In the genomic region with DNA sequence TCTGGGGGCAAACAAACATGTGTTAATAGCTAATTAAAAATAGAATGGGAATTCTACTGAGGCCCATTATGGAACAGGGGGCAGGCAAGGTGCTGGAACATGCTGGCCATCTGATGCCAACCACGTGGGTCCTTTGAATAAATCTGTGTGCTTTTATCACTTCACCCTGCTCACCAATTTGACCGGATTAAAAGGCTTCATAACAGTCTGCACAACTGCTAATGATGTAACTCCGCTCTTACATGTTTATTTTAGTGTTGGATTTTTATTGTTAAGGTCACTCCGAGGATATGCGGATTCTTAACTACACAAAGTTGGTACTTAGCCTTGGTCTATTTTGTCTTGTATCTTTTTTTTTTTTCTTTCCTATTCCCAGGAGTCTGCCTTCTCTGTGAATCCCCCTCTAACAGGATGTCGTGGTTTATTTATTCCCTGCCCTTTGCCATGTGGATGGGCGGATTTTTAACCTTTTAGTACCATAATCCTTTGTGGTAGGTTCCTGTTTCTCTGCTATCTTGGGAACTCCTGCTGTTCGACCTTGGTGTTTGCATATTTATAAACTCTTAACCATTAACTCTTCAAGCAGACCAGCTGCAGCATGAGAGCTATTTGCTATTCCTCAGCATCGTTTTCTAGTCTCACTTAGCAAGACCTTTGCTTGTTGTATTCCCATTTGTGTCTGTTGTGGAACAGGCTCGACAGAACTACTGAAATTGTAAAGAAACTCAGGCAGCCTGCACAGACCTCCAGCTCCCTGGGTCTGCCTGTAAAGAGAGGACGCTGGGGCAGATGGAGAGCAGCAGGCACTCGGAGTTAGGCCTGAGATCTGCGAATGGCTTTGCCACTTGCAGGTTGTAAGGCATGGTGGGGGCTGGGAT, we compare ENCODE assay signal across 8 cellular contexts. TPM values are rescaled to one million over a fixed set of nuclear protein-coding genes. Genes with fewer than 3 reads are reported as not detected.
DNase-seq lines count a peak whose midpoint lies in the region; ATAC-seq and TF ChIP-seq lines count a peak whose summit lies in the region.

No MANE protein-coding gene starts in this region.

- H3K27me3 ChIP-seq in duodenal mucosa (ENCODE audit: control insufficient read depth in 1 of 2, insufficient read depth in 2 of 2, low read length in 2 of 2) (no peaks in the 10 kb centered on the region), tibial artery (no peaks in the 10 kb centered on the region), osteoblast (ENCODE audit: insufficient read depth, low read length) (no peaks in the 10 kb centered on the region)

- no peak overlapping the region for H3K9ac ChIP-seq in duodenal mucosa (ENCODE audit: low read depth in 1 of 2, low read length in 2 of 2)

- DNase-seq in LHCN-M2 (ENCODE audit: low read depth) (peak; percentile 37), progenitor cell of endocrine pancreas (ENCODE audit: low spot score, unreplicated experiment) (no peak), tibial artery (no peak), osteoblast (ENCODE audit: insufficient read length, low spot score, missing footprints) (no peak), SHP77 treated with DMSO at 0.1 percent for 48 hours (lab: John Stamatoyannopoulos, UW) (no peak)

- H3K9me3 ChIP-seq in duodenal mucosa (ENCODE audit: control insufficient read depth in 1 of 2, low read length in 2 of 2) (no peaks in the 10 kb centered on the region), tibial artery (no peaks in the 10 kb centered on the region), osteoblast (ENCODE audit: low read depth, low read length) (no peaks in the 10 kb centered on the region)

- TF ChIP-seq CTCF in progenitor cell of endocrine pancreas (IDR thresholded peaks at IDR 0.05; ENCODE audit: unreplicated experiment) (no peak), tibial artery (IDR thresholded peaks at IDR 0.05) (no peak), osteoblast (IDR thresholded peaks at IDR 0.05; ENCODE audit: extremely low read depth, low read depth, low read length) (no peak)

- peaks cover 7 to 19% of the 10 kb centered on the region in 2 donors for H3K36me3 ChIP-seq in duodenal mucosa (ENCODE audit: control insufficient read depth in 1 of 2, insufficient read depth in 2 of 2, low read length in 2 of 2)
- H3K36me3 ChIP-seq in tibial artery: peaks cover 0 to 14% (median 4%) of the 10 kb centered on the region in 3 donors
- H3K36me3 ChIP-seq in osteoblast (ENCODE audit: insufficient read depth, low read length): no peaks in the 10 kb centered on the region

- no peaks in the 10 kb centered on the region for H3K9me3 Mint-ChIP-seq in progenitor cell of endocrine pancreas (ENCODE audit: low read depth)

- intact Hi-C loops in tibial artery (cut with DNase I; ENCODE audit: low total_unique reads): no loop called here

- ATAC-seq in GM21515 (IDR thresholded peaks at IDR 0.05; ENCODE audit: unreplicated experiment) (peak; percentile 51), HG02870 (IDR thresholded peaks at IDR 0.05; ENCODE audit: unreplicated experiment) (no peak)

- H3K4me3 ChIP-seq in duodenal mucosa (ENCODE audit: low read depth in 1 of 2, low read length in 2 of 2) (peak overlapping the region in 1 of 2 donors; percentile 34), tibial artery (no peak overlapping the region), osteoblast (ENCODE audit: insufficient read depth, low read length) (no peak overlapping the region)

- H3K4me1 Mint-ChIP-seq in progenitor cell of endocrine pancreas (ENCODE audit: low read depth): peaks cover 39% of the 10 kb centered on the region

- H2AFZ ChIP-seq in osteoblast (ENCODE audit: low read length): no peak overlapping the region

- H3K4me1 ChIP-seq in duodenal mucosa (ENCODE audit: control insufficient read depth in 1 of 2, insufficient read depth in 2 of 2, low read length in 2 of 2) (peaks cover 46% of the 10 kb centered on the region in 2 donors), tibial artery (no peaks in the 10 kb centered on the region), osteoblast (ENCODE audit: insufficient read depth, low read length) (no peaks in the 10 kb centered on the region)

- peak overlapping the region; percentile 60 for H3K27ac Mint-ChIP-seq in progenitor cell of endocrine pancreas

- H3K4me2 ChIP-seq in osteoblast (ENCODE audit: insufficient read depth, low read length): no peak overlapping the region

- peaks cover 17% of the 10 kb centered on the region for H3K36me3 Mint-ChIP-seq in progenitor cell of endocrine pancreas (ENCODE audit: insufficient read depth)

- H4K20me1 ChIP-seq in osteoblast (ENCODE audit: insufficient read depth, low read length): peaks cover 15% of the 10 kb centered on the region

- H3K27ac ChIP-seq in duodenal mucosa (ENCODE audit: low read depth, low read length): peak overlapping the region; percentile 26
- no peak overlapping the region for H3K27ac ChIP-seq in tibial artery
- H3K27ac ChIP-seq in osteoblast (ENCODE audit: low read depth, low read length): no peak overlapping the region

- H3K27me3 Mint-ChIP-seq in progenitor cell of endocrine pancreas: no peaks in the 10 kb centered on the region

- H3K4me3 Mint-ChIP-seq in progenitor cell of endocrine pancreas (ENCODE audit: low read depth): no peak overlapping the region

- H3K79me2 ChIP-seq in osteoblast (ENCODE audit: insufficient read depth, low read length): no peaks in the 10 kb centered on the region

RNA-seq across cellular contexts. Expression of gene TRIM2, which starts 38.0 kb away (rescaled TPM):
- total RNA-seq in LHCN-M2 (2014; rRNA removed) (11.0 and 11.5 TPM in 2 replicates), progenitor cell of endocrine pancreas (52.5 and 59.6 TPM in 2 replicates), osteoblast (39.8 and 54.5 TPM in 2 replicates)
- 2.4 TPM for polyA plus RNA-seq in LHCN-M2 (2012)
